ENCODE assay signal across 9 cellular contexts in the genomic region with DNA sequence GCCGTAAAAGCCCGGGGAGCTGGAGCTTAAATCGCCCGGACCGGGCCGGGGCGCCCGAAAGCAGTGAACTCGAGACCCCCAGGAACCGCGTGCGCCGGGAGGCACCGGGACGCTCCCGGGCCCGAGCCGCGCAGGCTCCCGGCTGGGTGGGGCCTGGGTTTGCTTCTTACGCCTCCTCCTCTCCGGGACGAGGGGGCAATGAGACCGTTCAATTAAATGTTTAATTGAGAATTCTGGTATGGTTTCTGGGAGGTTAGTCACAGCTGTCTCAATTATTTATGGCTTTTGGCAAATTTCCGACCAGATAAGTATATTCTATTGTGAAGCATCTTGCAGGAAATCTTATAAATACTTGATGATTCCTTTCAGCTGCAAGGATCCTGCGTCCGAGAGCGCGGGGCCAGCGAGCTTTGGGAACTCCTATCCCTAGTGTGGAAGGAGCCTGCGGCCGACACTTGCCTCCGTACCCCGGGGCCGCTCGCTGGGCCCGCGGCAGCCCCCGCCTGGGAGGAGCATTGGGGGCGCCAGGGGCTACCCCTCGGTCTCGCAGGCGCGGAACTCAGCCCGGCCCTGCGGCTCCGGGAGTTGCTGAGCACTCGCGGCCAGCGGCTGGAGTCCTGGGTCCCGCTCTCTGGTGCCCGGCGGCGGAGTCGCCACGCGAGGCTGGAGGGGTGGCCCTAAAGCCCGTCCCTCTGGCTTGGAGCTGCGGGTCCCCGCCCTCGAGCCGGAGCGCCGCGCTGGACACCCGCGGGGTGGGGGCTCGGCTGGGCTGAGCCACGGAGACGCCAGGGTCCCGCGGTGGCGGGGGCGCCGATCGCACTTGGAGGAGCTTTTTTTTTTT. TPM values are rescaled to one million over a fixed set of nuclear protein-coding genes. Genes with fewer than 3 reads are reported as not detected.
DNase-seq lines count a peak whose midpoint lies in the region; ATAC-seq and TF ChIP-seq lines count a peak whose summit lies in the region.
"Had no signal": no experiment of that assay in that cellular context is flagged by ENCODE, and none has a peak within 500 bp of the region (broad histone marks: within the 10 kb centered on the region; RNA-seq: fewer than 3 reads in every experiment).

No MANE protein-coding gene starts in this region.

- H3K27ac ChIP-seq in body of pancreas (no peak overlapping the region), liver (ENCODE audit: low read depth in 1 of 2, low read length in 2 of 2) (no peak overlapping the region), tibial nerve (peak overlapping the region in 1 of 4 donors; percentile 38)

- no peak overlapping the region for H3K27ac Mint-ChIP-seq in activated CD8-positive, alpha-beta memory T cell treated with anti-CD3 and anti-CD28 coated beads, Interleukin-2, amount 10 ng/mL, durations not matched to agents 7 days and 5 days

- peak; percentile 22 for ATAC-seq in activated CD8-positive, alpha-beta memory T cell treated with anti-CD3 and anti-CD28 coated beads, Interleukin-2, amount 10 ng/mL, durations not matched to agents 7 days and 5 days
- ATAC-seq in body of pancreas: peak; percentile 14
- no peak for ATAC-seq in HG02973 (IDR thresholded peaks at IDR 0.05; ENCODE audit: unreplicated experiment)

- peaks cover 28% of the 10 kb centered on the region for H3K4me1 ChIP-seq in body of pancreas
- H3K4me1 ChIP-seq in liver (ENCODE audit: control insufficient read depth in 4 of 4, insufficient read depth in 4 of 4, low read length in 3 of 4): peaks cover 5 to 23% (median 18%) of the 10 kb centered on the region in 4 donors
- peaks cover 0 to 37% (median 27%) of the 10 kb centered on the region in 4 donors for H3K4me1 ChIP-seq in tibial nerve

- H3K9ac ChIP-seq in liver (ENCODE audit: low read depth in 1 of 2, low read length in 2 of 2): no peak overlapping the region

- H3K9me3 Mint-ChIP-seq in activated CD8-positive, alpha-beta memory T cell treated with anti-CD3 and anti-CD28 coated beads, Interleukin-2, amount 10 ng/mL, durations not matched to agents 7 days and 5 days (ENCODE audit: low read depth): no peaks in the 10 kb centered on the region

- TF ChIP-seq RAD21 in liver (IDR thresholded peaks at IDR 0.05): no peak

- CTCF ChIA-PET in activated CD8-positive, alpha-beta memory T cell treated with anti-CD3 and anti-CD28 coated beads, Interleukin-2, amount 10 ng/mL, durations not matched to agents 7 days and 5 days (lab: Charles Lee): no interaction called here

- H3K4me3 ChIP-seq in body of pancreas (peak overlapping the region; percentile 16 to 32), liver (ENCODE audit: low read depth in 1 of 3, low read length in 3 of 3) (peak overlapping the region in 2 of 3 donors; percentile 4 to 60), tibial nerve (peak overlapping the region in 3 of 4 donors; percentile 8 to 41 (median 39))

- TF ChIP-seq POLR2A in body of pancreas (IDR thresholded peaks at IDR 0.05) (no peak), tibial nerve (IDR thresholded peaks at IDR 0.05) (no peak)

- TF ChIP-seq CTCF in body of pancreas (IDR thresholded peaks at IDR 0.05): no peak
- TF ChIP-seq CTCF in liver (IDR thresholded peaks at IDR 0.05; ENCODE audit: low read depth, low read length, missing input control): no peak
- no peak for TF ChIP-seq CTCF in tibial nerve (IDR thresholded peaks at IDR 0.05)

- H3K36me3 Mint-ChIP-seq in activated CD8-positive, alpha-beta memory T cell treated with anti-CD3 and anti-CD28 coated beads, Interleukin-2, amount 10 ng/mL, durations not matched to agents 7 days and 5 days: peaks cover 13% of the 10 kb centered on the region

- H3K9me3 ChIP-seq in body of pancreas (no peaks in the 10 kb centered on the region), liver (ENCODE audit: control insufficient read depth in 4 of 4, low read length in 3 of 4) (no peaks in the 10 kb centered on the region), tibial nerve (no peaks in the 10 kb centered on the region)

- 30 to 47% methylated on average over 29 to 66 of the region's 76 CpGs for WGBS in body of pancreas, 2 donors
- 19% methylated on average over 76 of the region's 76 CpGs for WGBS in liver
- WGBS in tibial nerve, 2 donors: 5 to 7% methylated on average over 66 to 71 of the region's 76 CpGs

- H3K4me1 Mint-ChIP-seq in activated CD8-positive, alpha-beta memory T cell treated with anti-CD3 and anti-CD28 coated beads, Interleukin-2, amount 10 ng/mL, durations not matched to agents 7 days and 5 days: peaks cover 20% of the 10 kb centered on the region

- H3K27me3 Mint-ChIP-seq in activated CD8-positive, alpha-beta memory T cell treated with anti-CD3 and anti-CD28 coated beads, Interleukin-2, amount 10 ng/mL, durations not matched to agents 7 days and 5 days: peaks cover 57% of the 10 kb centered on the region

- intact Hi-C loops in body of pancreas (cut with DNase I): no loop called here

- no peak for DNase-seq in activated CD8-positive, alpha-beta memory T cell treated with anti-CD3 and anti-CD28 coated beads, Interleukin-2, amount 10 ng/mL, durations not matched to agents 7 days and 5 days
- DNase-seq in activated CD8-positive, alpha-beta memory T cell treated with anti-CD3 and anti-CD28 coated beads for 24 hours: no peak
- DNase-seq in body of pancreas (no peak), tibial nerve (ENCODE audit: low spot score in 2 of 2) (no peak), NOMO-1 treated with DMSO at 0.1 percent for 48 hours (lab: John Stamatoyannopoulos, UW; ENCODE audit: unreplicated experiment) (no peak), NCI-H524 (lab: John Stamatoyannopoulos, UW) (no peak)
- DNase-seq: NCI-H226 had no signal

- H3K36me3 ChIP-seq in body of pancreas (replicated peaks in 1 of 2; ENCODE audit: insufficient read depth in 1 of 2, low read depth in 2 of 2) (no peaks in the 10 kb centered on the region), liver (ENCODE audit: control insufficient read depth in 4 of 4, insufficient read depth in 3 of 4, low read depth in 1 of 4, low read length in 3 of 4) (peaks cover 0 to 2% (median 0%) of the 10 kb centered on the region in 4 donors), tibial nerve (peaks cover 0 to 22% (median 0%) of the 10 kb centered on the region in 3 donors)

- H3K27me3 ChIP-seq in body of pancreas (peaks cover 9 to 52% of the 10 kb centered on the region in 2 donors), liver (ENCODE audit: control insufficient read depth in 4 of 4, insufficient read depth in 4 of 4, low read length in 3 of 4) (peaks cover 0 to 21% (median 11%) of the 10 kb centered on the region in 4 donors), tibial nerve (peaks cover 6 to 78% of the 10 kb centered on the region in 2 donors)

- H3K4me3 Mint-ChIP-seq in activated CD8-positive, alpha-beta memory T cell treated with anti-CD3 and anti-CD28 coated beads, Interleukin-2, amount 10 ng/mL, durations not matched to agents 7 days and 5 days: no peak overlapping the region

- TF ChIP-seq EP300 in tibial nerve (IDR thresholded peaks at IDR 0.05): no peak

TF ChIP-seq in liver, 16 proteins besides CTCF, POLR2A, EP300 and RAD21 (continues in another document):
- no peak for TF ChIP-seq EGR1 (IDR thresholded peaks at IDR 0.05; ENCODE audit: low read depth in 2 of 2)
- no peak for TF ChIP-seq FOXA1 (IDR thresholded peaks at IDR 0.05)
- TF ChIP-seq, protein P1, sequence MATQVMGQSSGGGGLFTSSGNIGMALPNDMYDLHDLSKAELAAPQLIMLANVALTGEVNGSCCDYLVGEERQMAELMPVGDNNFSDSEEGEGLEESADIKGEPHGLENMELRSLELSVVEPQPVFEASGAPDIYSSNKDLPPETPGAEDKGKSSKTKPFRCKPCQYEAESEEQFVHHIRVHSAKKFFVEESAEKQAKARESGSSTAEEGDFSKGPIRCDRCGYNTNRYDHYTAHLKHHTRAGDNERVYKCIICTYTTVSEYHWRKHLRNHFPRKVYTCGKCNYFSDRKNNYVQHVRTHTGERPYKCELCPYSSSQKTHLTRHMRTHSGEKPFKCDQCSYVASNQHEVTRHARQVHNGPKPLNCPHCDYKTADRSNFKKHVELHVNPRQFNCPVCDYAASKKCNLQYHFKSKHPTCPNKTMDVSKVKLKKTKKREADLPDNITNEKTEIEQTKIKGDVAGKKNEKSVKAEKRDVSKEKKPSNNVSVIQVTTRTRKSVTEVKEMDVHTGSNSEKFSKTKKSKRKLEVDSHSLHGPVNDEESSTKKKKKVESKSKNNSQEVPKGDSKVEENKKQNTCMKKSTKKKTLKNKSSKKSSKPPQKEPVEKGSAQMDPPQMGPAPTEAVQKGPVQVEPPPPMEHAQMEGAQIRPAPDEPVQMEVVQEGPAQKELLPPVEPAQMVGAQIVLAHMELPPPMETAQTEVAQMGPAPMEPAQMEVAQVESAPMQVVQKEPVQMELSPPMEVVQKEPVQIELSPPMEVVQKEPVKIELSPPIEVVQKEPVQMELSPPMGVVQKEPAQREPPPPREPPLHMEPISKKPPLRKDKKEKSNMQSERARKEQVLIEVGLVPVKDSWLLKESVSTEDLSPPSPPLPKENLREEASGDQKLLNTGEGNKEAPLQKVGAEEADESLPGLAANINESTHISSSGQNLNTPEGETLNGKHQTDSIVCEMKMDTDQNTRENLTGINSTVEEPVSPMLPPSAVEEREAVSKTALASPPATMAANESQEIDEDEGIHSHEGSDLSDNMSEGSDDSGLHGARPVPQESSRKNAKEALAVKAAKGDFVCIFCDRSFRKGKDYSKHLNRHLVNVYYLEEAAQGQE (IDR thresholded peaks at IDR 0.05): no peak
- TF ChIP-seq ATF3 (IDR thresholded peaks at IDR 0.05): no peak
- TF ChIP-seq YY1 (IDR thresholded peaks at IDR 0.05): no peak

RNA-seq across cellular contexts. Expression of gene ISL2, which starts 10.3 kb away (rescaled TPM):
- 1 to 10 TPM; 2.4 to 3.2 TPM for total RNA-seq in activated CD8-positive, alpha-beta memory T cell treated with anti-CD3 and anti-CD28 coated beads, Interleukin-2, amount 10 ng/mL, durations not matched to agents 7 days and 5 days
- total RNA-seq in body of pancreas (not detected), liver (under 1 TPM in 1 of 2 donors, not detected in 1; 0.14 TPM), tibial nerve (not detected)
- under 1 TPM in 1 of 2 donors, not detected in 1; 0.03 TPM for polyA plus RNA-seq in liver

RNA-seq across cellular contexts. Expression of gene ETFA, which starts 35.6 kb away (rescaled TPM):
- 100 to 1,000 TPM; 119 to 142 TPM for total RNA-seq in activated CD8-positive, alpha-beta memory T cell treated with anti-CD3 and anti-CD28 coated beads, Interleukin-2, amount 10 ng/mL, durations not matched to agents 7 days and 5 days
- total RNA-seq in body of pancreas (10 to 100 TPM; 38.6 to 62.8 TPM), liver (100 to 1,000 TPM in 1 of 2 donors, 10 to 100 TPM in 1; 92.6 to 242 TPM), tibial nerve (10 to 100 TPM; 59.2 to 96.9 (median 75.5) TPM)
- polyA plus RNA-seq in liver: 100 to 1,000 TPM; 337 to 342 TPM
